Comparison of ENCODE assay signal across 17 cellular contexts in the genomic region with DNA sequence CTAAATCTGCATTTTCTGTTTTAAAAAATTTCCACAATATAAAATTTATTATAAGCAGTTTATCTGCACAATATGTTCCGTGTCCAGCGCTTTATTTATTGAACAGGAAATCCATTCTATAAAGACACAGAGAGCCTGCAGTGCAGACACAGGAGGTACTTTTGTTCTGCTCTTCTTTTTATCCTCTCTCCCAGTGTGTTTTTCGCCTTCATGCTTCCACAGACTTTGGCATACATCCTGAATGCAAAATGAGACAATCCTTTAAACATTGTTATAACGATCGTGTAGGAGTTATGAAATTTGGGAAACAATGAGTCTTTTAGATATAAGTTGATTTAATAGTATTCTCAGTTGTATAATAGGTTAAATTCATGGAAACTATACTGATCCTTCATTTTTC.
DNase-seq lines count a peak whose midpoint lies in the region; ATAC-seq, FAIRE-seq and TF ChIP-seq lines count a peak whose summit lies in the region.
"Had no signal": no experiment of that assay in that cellular context is flagged by ENCODE, and none has a peak within 500 bp of the region (broad histone marks: within the 10 kb centered on the region; RNA-seq: fewer than 3 reads in every experiment).

No MANE protein-coding gene starts in this region.

- H3K9me3 Mint-ChIP-seq in astrocyte (ENCODE audit: unreplicated experiment) (no peaks in the 10 kb centered on the region), nephron progenitor cell (no peaks in the 10 kb centered on the region)
- H3K9me3 Mint-ChIP-seq: H9 had no signal

- CTCF ChIA-PET in PC-9 (lab: Charles Lee) = no interaction called here

- peak overlapping the region; percentile 19 for H3K4me2 ChIP-seq in astrocyte (ENCODE audit: low read length)
- H3K4me2 ChIP-seq in PC-9 = no peak overlapping the region

- no TSS peak for BruUV-seq in PC-9 (replicated peaks; lab: Mats Ljungman, UMichigan)

- H3K9me2 ChIP-seq in PC-9 (ENCODE audit: insufficient read depth) = no peaks in the 10 kb centered on the region

- H3K4me1 Mint-ChIP-seq in astrocyte (ENCODE audit: low read depth, unreplicated experiment) (no peaks in the 10 kb centered on the region), nephron progenitor cell (no peaks in the 10 kb centered on the region)

- H2AFZ ChIP-seq in astrocyte (ENCODE audit: low read depth, low read length) (peak overlapping the region; percentile 35), PC-9 (no peak overlapping the region)

- H3K4me3 Mint-ChIP-seq in astrocyte (ENCODE audit: unreplicated experiment) (no peak overlapping the region), nephron progenitor cell (no peak overlapping the region)
- H3K4me3 Mint-ChIP-seq: H9 had no signal

- intact Hi-C loops in PC-9 (cut with micrococcal nuclease; ENCODE audit: unreplicated experiment) = no loop called here
- intact Hi-C loops in heart left ventricle (cut with DNase I) = no loop called here

- H3K36me3 Mint-ChIP-seq in astrocyte (ENCODE audit: low read depth, unreplicated experiment) (no peaks in the 10 kb centered on the region), nephron progenitor cell (ENCODE audit: low read depth) (no peaks in the 10 kb centered on the region)

- FAIRE-seq in astrocyte (lab: Jason Lieb, UNC) = no peak
- FAIRE-seq: RCC 7860 had no signal

- H3K27me3 ChIP-seq in astrocyte (ENCODE audit: insufficient read depth, low read length) = no peaks in the 10 kb centered on the region
- no peaks in the 10 kb centered on the region for H3K27me3 ChIP-seq in PC-9 (ENCODE audit: insufficient read depth, low read depth)
- no peaks in the 10 kb centered on the region for H3K27me3 ChIP-seq in heart left ventricle
- H3K27me3 ChIP-seq: MG63 had no signal

- no peak for TF ChIP-seq POLR2A in heart left ventricle (IDR thresholded peaks at IDR 0.05)

- H3F3A ChIP-seq in PC-9 (ENCODE audit: insufficient read depth, low read depth) = no peaks in the 10 kb centered on the region

- H3K27me3 Mint-ChIP-seq in astrocyte (ENCODE audit: low read depth, unreplicated experiment) = no peaks in the 10 kb centered on the region
- no peaks in the 10 kb centered on the region for H3K27me3 Mint-ChIP-seq in nephron progenitor cell (ENCODE audit: low read depth, poor library complexity)

- H4K20me1 ChIP-seq in astrocyte (ENCODE audit: insufficient read depth, low read length) (no peaks in the 10 kb centered on the region), PC-9 (ENCODE audit: insufficient read depth) (no peaks in the 10 kb centered on the region)

- 79 to 87% (median 85%) methylated on average over 5 of the region's 5 CpGs for WGBS in heart left ventricle, 4 donors

- H3K4me3 ChIP-seq in astrocyte (ENCODE audit: insufficient read depth, low read depth, low read length) (no peak overlapping the region), PC-9 (no peak overlapping the region), heart left ventricle (no peak overlapping the region)
- H3K4me3 ChIP-seq: MG63 had no signal

- H3K9me3 ChIP-seq in astrocyte (ENCODE audit: insufficient read depth, low read depth, low read length) = no peaks in the 10 kb centered on the region
- H3K9me3 ChIP-seq in PC-9 (ENCODE audit: insufficient read depth, low read depth) = no peaks in the 10 kb centered on the region
- peaks cover 0 to 6% (median 0%) of the 10 kb centered on the region in 12 donors for H3K9me3 ChIP-seq in heart left ventricle
- H3K9me3 ChIP-seq: MG63 had no signal

- H3K36me3 ChIP-seq in astrocyte (ENCODE audit: insufficient read depth, low read length) (no peaks in the 10 kb centered on the region), PC-9 (ENCODE audit: low read depth) (no peaks in the 10 kb centered on the region), heart left ventricle (no peaks in the 10 kb centered on the region)
- H3K36me3 ChIP-seq: MG63 had no signal

- H3K79me2 ChIP-seq in astrocyte (ENCODE audit: insufficient read depth, low read length) (no peaks in the 10 kb centered on the region), PC-9 (ENCODE audit: low read depth) (no peaks in the 10 kb centered on the region)

- no peak overlapping the region for H3K27ac ChIP-seq in astrocyte (ENCODE audit: low read depth, low read length)
- no peak overlapping the region for H3K27ac ChIP-seq in PC-9
- H3K27ac ChIP-seq in heart left ventricle = no peak overlapping the region

- no peak for ATAC-seq in heart left ventricle
- ATAC-seq in GM21717 (IDR thresholded peaks at IDR 0.05; ENCODE audit: unreplicated experiment) = no peak
- ATAC-seq in HG03095 (IDR thresholded peaks at IDR 0.05; ENCODE audit: unreplicated experiment) = no peak

- POLR2A ChIA-PET in PC-9 (lab: Charles Lee; ENCODE audit: unreplicated experiment) = no interaction called here

- H3K4me1 ChIP-seq in astrocyte (ENCODE audit: insufficient read depth, low read length) (no peaks in the 10 kb centered on the region), PC-9 (replicated peaks; ENCODE audit: insufficient read depth) (peaks cover 9% of the 10 kb centered on the region; the same call in 1 of the 2 replicates), heart left ventricle (no peaks in the 10 kb centered on the region)

- no peak overlapping the region for H3K9ac ChIP-seq in astrocyte (ENCODE audit: low read length)

- TF ChIP-seq CTCF in astrocyte (IDR thresholded peaks at IDR 0.05; ENCODE audit: insufficient read depth, low read depth, low read length) = no peak
- no peak for TF ChIP-seq CTCF in nephron progenitor cell (IDR thresholded peaks at IDR 0.05)
- TF ChIP-seq CTCF in PC-9 (conservative IDR thresholded peaks at IDR 0.05) = no peak
- TF ChIP-seq CTCF in heart left ventricle (IDR thresholded peaks at IDR 0.05) = no peak

- no peak overlapping the region for H3K27ac Mint-ChIP-seq in astrocyte (ENCODE audit: unreplicated experiment)
- peak overlapping the region; percentile 22 for H3K27ac Mint-ChIP-seq in nephron progenitor cell
- H3K27ac Mint-ChIP-seq: H9 had no signal

- peak; percentile 43 for DNase-seq in DMS153 (lab: John Stamatoyannopoulos, UW)
- peak; percentile 54 to 79 for DNase-seq in NCI-H2081 (lab: John Stamatoyannopoulos, UW)
- DNase-seq in astrocyte (ENCODE audit: low read depth) = no peak
- no peak for DNase-seq in nephron progenitor cell
- no peak for DNase-seq in PC-9
- no peak for DNase-seq in heart left ventricle
- DNase-seq: Calu3, DMS79, H9, IMR-90, Karpas-422, MG63, NCI-H2107, Right ventricle myocardium superior had no signal

Comparison
In these comparisons a context has a peak if more than half of its experiments do, and no peak if none do; other contexts are left out.
1. DNase-seq: peak in DMS153 (single experiment) and NCI-H2081 (2 of 2); none in astrocyte (single experiment), nephron progenitor cell (single experiment), PC-9 (0 of 2) and heart left ventricle (0 of 5).